Comparison of ENCODE assay signal across 18 cellular contexts in genomic region chr11:102120437-102120935, GRCh38. TPM values are rescaled to one million over a fixed set of nuclear protein-coding genes. Genes with fewer than 3 reads are reported as not detected.
DNase-seq lines count a peak whose midpoint lies in the region; ATAC-seq and TF ChIP-seq lines count a peak whose summit lies in the region.
"Had no signal": no experiment of that assay in that cellular context is flagged by ENCODE, and none has a peak within 500 bp of the region (broad histone marks: within the 10 kb centered on the region; RNA-seq: fewer than 3 reads in every experiment).

No MANE protein-coding gene starts in this region.

- TF ChIP-seq CTCF in Caco-2 (IDR thresholded peaks at IDR 0.05; ENCODE audit: insufficient read depth in 1 of 2, low read depth in 1 of 2, low read length in 1 of 2, severe bottlenecking in 1 of 2, unreplicated experiment in 1 of 2) (peak in 1 of 2 experiments; percentile 2), OCI-LY7 (conservative IDR thresholded peaks at IDR 0.05; ENCODE audit: low read length) (0 out of 2 replicates have a peak, but pooled peaks have one; percentile 10), endodermal cell (conservative IDR thresholded peaks at IDR 0.05) (no peak), nephron progenitor cell (IDR thresholded peaks at IDR 0.05) (no peak), esophagus muscularis mucosa (IDR thresholded peaks at IDR 0.05) (no peak)

- H3K27ac ChIP-seq in OCI-LY7 (ENCODE audit: low read depth, low read length, poor library complexity, severe bottlenecking) (no peak overlapping the region), endodermal cell (ENCODE audit: low read depth, low read length) (peak overlapping the region; percentile 65), esophagus muscularis mucosa (replicated peaks in 1 of 4) (no peak overlapping the region)
- H3K27ac ChIP-seq: parathyroid adenoma, RWPE1 had no signal

- POLR2A ChIA-PET in Caco-2 (lab: Charles Lee) (no interaction called here), OCI-LY7 (lab: Charles Lee) (no interaction called here)

- H3K4me3 ChIP-seq in Caco-2 (ENCODE audit: low read depth, low read length) = no peak overlapping the region
- H3K4me3 ChIP-seq in OCI-LY7 (ENCODE audit: low read depth, low read length, poor library complexity, severe bottlenecking) = no peak overlapping the region
- peak overlapping the region; percentile 76 for H3K4me3 ChIP-seq in endodermal cell (ENCODE audit: low read length)
- H3K4me3 ChIP-seq in esophagus muscularis mucosa = no peak overlapping the region

- H3K4me1 ChIP-seq in Caco-2 (peaks cover 60% of the 10 kb centered on the region), OCI-LY7 (ENCODE audit: insufficient read depth, low read length, poor library complexity, severe bottlenecking) (no peaks in the 10 kb centered on the region), endodermal cell (ENCODE audit: control insufficient read depth, insufficient read depth, low read length) (peaks cover 26% of the 10 kb centered on the region), esophagus muscularis mucosa (peaks cover 31 to 81% (median 58%) of the 10 kb centered on the region in 4 donors)
- H3K4me1 ChIP-seq: parathyroid adenoma had no signal

- no peaks in the 10 kb centered on the region for H4K20me1 ChIP-seq in OCI-LY7 (ENCODE audit: insufficient read depth, low read length)

- intact Hi-C loops in Caco-2 (cut with micrococcal nuclease; ENCODE audit: unreplicated experiment) (loop anchor here (1.0 to 2.0 kb wide), 4 partner anchors 9 to 109 kb away; no protein-coding TSS in a partner anchor), OCI-LY7 (cut with micrococcal nuclease; ENCODE audit: unreplicated experiment) (no loop called here), esophagus muscularis mucosa (cut with DNase I) (no loop called here)

- H3K9me3 ChIP-seq in Caco-2 (0 out of 2 replicates have a peak, but pooled peaks cover 3% of the 10 kb centered on the region), OCI-LY7 (ENCODE audit: low read length) (no peaks in the 10 kb centered on the region), endodermal cell (ENCODE audit: control insufficient read depth, low read length) (peaks cover 35% of the 10 kb centered on the region), esophagus muscularis mucosa (no peaks in the 10 kb centered on the region)

- peaks cover 63% of the 10 kb centered on the region for H3K4me1 Mint-ChIP-seq in Caco-2 (ENCODE audit: low read depth, unreplicated experiment)
- H3K4me1 Mint-ChIP-seq in endodermal cell = peaks cover 53% of the 10 kb centered on the region
- peaks cover 63% of the 10 kb centered on the region for H3K4me1 Mint-ChIP-seq in nephron progenitor cell
- peaks cover 2% of the 10 kb centered on the region for H3K4me1 Mint-ChIP-seq in activated CD8-positive, alpha-beta memory T cell treated with anti-CD3 and anti-CD28 coated beads, Interleukin-2, amount 10 ng/mL, durations not matched to agents 7 days and 5 days

- H3K9me3 Mint-ChIP-seq in Caco-2 (ENCODE audit: unreplicated experiment) (peaks cover 12% of the 10 kb centered on the region), endodermal cell (peaks cover 36% of the 10 kb centered on the region), nephron progenitor cell (peaks cover 41% of the 10 kb centered on the region)
- H3K9me3 Mint-ChIP-seq in activated CD8-positive, alpha-beta memory T cell treated with anti-CD3 and anti-CD28 coated beads, Interleukin-2, amount 10 ng/mL, durations not matched to agents 7 days and 5 days (ENCODE audit: low read depth) = no peaks in the 10 kb centered on the region
- H3K9me3 Mint-ChIP-seq: activated CD8-positive, alpha-beta T cell treated with anti-CD3 and anti-CD28 coated beads for 36 hours; T-helper 2 cell treated with Interferon-gamma antibody and Interleukin-4, amounts not matched to agents 5 μg/mL and 100 μg/mL, for 36 hours had no signal

- WGBS in endodermal cell (ENCODE audit: insufficient coverage in 1 of 2, insufficient read length in 1 of 2), 2 experiments = 66 to 93% methylated on average over 2 to 3 of the region's 3 CpGs
- 44% methylated on average over 3 of the region's 3 CpGs for WGBS in esophagus muscularis mucosa

- no peaks in the 10 kb centered on the region for H3K27me3 ChIP-seq in Caco-2 (replicated peaks; ENCODE audit: control insufficient read depth, insufficient read depth, low read length)
- no peaks in the 10 kb centered on the region for H3K27me3 ChIP-seq in endodermal cell (ENCODE audit: control insufficient read depth, insufficient read depth, low read length, poor library complexity, severe bottlenecking)
- no peaks in the 10 kb centered on the region for H3K27me3 ChIP-seq in esophagus muscularis mucosa

- H3K9me2 ChIP-seq in OCI-LY7 (ENCODE audit: insufficient read depth, low read length) = no peaks in the 10 kb centered on the region

- H3K27ac Mint-ChIP-seq in Caco-2 (ENCODE audit: unreplicated experiment) (peak overlapping the region; percentile 73), endodermal cell (peak overlapping the region; percentile 64), nephron progenitor cell (peak overlapping the region; percentile 98)
- no peak overlapping the region for H3K27ac Mint-ChIP-seq in activated CD8-positive, alpha-beta memory T cell treated with anti-CD3 and anti-CD28 coated beads, Interleukin-2, amount 10 ng/mL, durations not matched to agents 7 days and 5 days
- H3K27ac Mint-ChIP-seq: activated CD8-positive, alpha-beta T cell treated with anti-CD3 and anti-CD28 coated beads for 36 hours; T-helper 2 cell treated with Interferon-gamma antibody and Interleukin-4, amounts not matched to agents 5 μg/mL and 100 μg/mL, for 36 hours had no signal

- H3K27me3 Mint-ChIP-seq in Caco-2 (ENCODE audit: insufficient read depth, unreplicated experiment) = no peaks in the 10 kb centered on the region
- no peaks in the 10 kb centered on the region for H3K27me3 Mint-ChIP-seq in endodermal cell (ENCODE audit: insufficient read depth)
- peaks cover 4% of the 10 kb centered on the region for H3K27me3 Mint-ChIP-seq in nephron progenitor cell (ENCODE audit: low read depth, poor library complexity)
- peaks cover 28% of the 10 kb centered on the region for H3K27me3 Mint-ChIP-seq in activated CD8-positive, alpha-beta memory T cell treated with anti-CD3 and anti-CD28 coated beads, Interleukin-2, amount 10 ng/mL, durations not matched to agents 7 days and 5 days

- no peak for TF ChIP-seq EP300 in esophagus muscularis mucosa (IDR thresholded peaks at IDR 0.05)

- no peak for TF ChIP-seq POLR2A in esophagus muscularis mucosa (IDR thresholded peaks at IDR 0.05; ENCODE audit: low read depth)

- 0 out of 2 replicates have a peak, but pooled peaks cover 2% of the 10 kb centered on the region for H3K36me3 ChIP-seq in Caco-2 (ENCODE audit: control insufficient read depth, insufficient read depth, low read length)
- no peaks in the 10 kb centered on the region for H3K36me3 ChIP-seq in OCI-LY7 (ENCODE audit: insufficient read depth, low read length)
- H3K36me3 ChIP-seq in endodermal cell (ENCODE audit: control insufficient read depth, insufficient read depth, low read length) = peaks cover 59% of the 10 kb centered on the region
- H3K36me3 ChIP-seq in esophagus muscularis mucosa = peaks cover 0 to 9% (median 3%) of the 10 kb centered on the region in 4 donors

- CTCF ChIA-PET in Caco-2 (lab: Charles Lee) = interaction anchor here (0.6 to 1.5 kb wide), 4 partner anchors 148 to 254 kb away, joined by 3 to 4 read pairs (median 3); partner anchors contain the start of gene CEP126
- CTCF ChIA-PET in OCI-LY7 (lab: Charles Lee; ENCODE audit: unreplicated experiment) = no interaction called here
- CTCF ChIA-PET in activated CD8-positive, alpha-beta memory T cell treated with anti-CD3 and anti-CD28 coated beads, Interleukin-2, amount 10 ng/mL, durations not matched to agents 7 days and 5 days (lab: Charles Lee) = no interaction called here

- H3K4me3 Mint-ChIP-seq in Caco-2 (ENCODE audit: unreplicated experiment) = peak overlapping the region; percentile 41
- peak overlapping the region; percentile 5 for H3K4me3 Mint-ChIP-seq in endodermal cell
- peak overlapping the region; percentile 71 for H3K4me3 Mint-ChIP-seq in nephron progenitor cell
- H3K4me3 Mint-ChIP-seq in activated CD8-positive, alpha-beta memory T cell treated with anti-CD3 and anti-CD28 coated beads, Interleukin-2, amount 10 ng/mL, durations not matched to agents 7 days and 5 days = no peak overlapping the region
- H3K4me3 Mint-ChIP-seq: activated CD8-positive, alpha-beta T cell treated with anti-CD3 and anti-CD28 coated beads for 36 hours; T-helper 2 cell treated with Interferon-gamma antibody and Interleukin-4, amounts not matched to agents 5 μg/mL and 100 μg/mL, for 36 hours had no signal

- peak in 1 of 2 experiments; percentile 62 for DNase-seq in Caco-2
- no peak for DNase-seq in OCI-LY7 (ENCODE audit: low spot score)
- no peak for DNase-seq in endodermal cell
- DNase-seq in nephron progenitor cell = no peak
- no peak for DNase-seq in HPDE6-E6E7 (ENCODE audit: extremely low spot score)
- no peak for DNase-seq in esophagus muscularis mucosa (ENCODE audit: extremely low spot score)
- DNase-seq in activated CD8-positive, alpha-beta memory T cell treated with anti-CD3 and anti-CD28 coated beads, Interleukin-2, amount 10 ng/mL, durations not matched to agents 7 days and 5 days = no peak
- DNase-seq: activated CD8-positive, alpha-beta T cell treated with anti-CD3 and anti-CD28 coated beads for 36 hours; activated naive CD4-positive, alpha-beta T cell; AML-193; cerebellar nuclear complex; DMS79 treated with DMSO at 0.1 percent for 48 hours; GOT3; left ventricle myocardium superior had no signal

- BruUV-seq in Caco-2 (replicated peaks; lab: Mats Ljungman, UMichigan) (no TSS peak), OCI-LY7 (replicated peaks; lab: Mats Ljungman, UMichigan) (no TSS peak)

- no peak for ATAC-seq in GM19324 (IDR thresholded peaks at IDR 0.05; ENCODE audit: low FRiP score, unreplicated experiment)
- ATAC-seq in activated CD8-positive, alpha-beta memory T cell treated with anti-CD3 and anti-CD28 coated beads, Interleukin-2, amount 10 ng/mL, durations not matched to agents 7 days and 5 days = no peak
- ATAC-seq: activated CD8-positive, alpha-beta T cell treated with anti-CD3 and anti-CD28 coated beads for 36 hours; left ventricle myocardium superior had no signal

- H2AFZ ChIP-seq in OCI-LY7 (ENCODE audit: low read length) = no peak overlapping the region
- H2AFZ ChIP-seq: parathyroid adenoma had no signal

- no peak overlapping the region for H3K9ac ChIP-seq in endodermal cell (ENCODE audit: extremely low read depth, low read length, poor library complexity, severe bottlenecking)
- H3K9ac ChIP-seq: parathyroid adenoma had no signal

- H3K79me2 ChIP-seq in OCI-LY7 (ENCODE audit: insufficient read depth, low read depth, low read length) = no peaks in the 10 kb centered on the region

- H3K36me3 Mint-ChIP-seq in Caco-2 (ENCODE audit: insufficient read depth, unreplicated experiment) = peaks cover 76% of the 10 kb centered on the region
- H3K36me3 Mint-ChIP-seq in endodermal cell (ENCODE audit: low read depth) = peaks cover 56% of the 10 kb centered on the region
- H3K36me3 Mint-ChIP-seq in nephron progenitor cell (ENCODE audit: low read depth) = peaks cover 58% of the 10 kb centered on the region
- H3K36me3 Mint-ChIP-seq in activated CD8-positive, alpha-beta memory T cell treated with anti-CD3 and anti-CD28 coated beads, Interleukin-2, amount 10 ng/mL, durations not matched to agents 7 days and 5 days = no peaks in the 10 kb centered on the region

- H3K4me2 ChIP-seq in OCI-LY7 (ENCODE audit: low read length) = no peak overlapping the region

RNA-seq across cellular contexts. Expression of gene YAP1, which starts 10.2 kb away (rescaled TPM):
- 207 and 227 TPM in 2 replicates for total RNA-seq in Caco-2 (2022)
- not detected in 2 replicates for total RNA-seq in OCI-LY7 (2014; rRNA removed; shearing (Covaris generic))
- total RNA-seq in OCI-LY7 (2022) = 0.11 TPM in 1 of 2 replicates, not detected in the other
- 100 to 1,000 TPM; 224 to 228 TPM for total RNA-seq in endodermal cell
- 132 TPM for polyA plus RNA-seq in endodermal cell (2013, experiment 1 of 2)
- 122 TPM for polyA plus RNA-seq in endodermal cell (2013, experiment 2 of 2)
- 100 to 1,000 TPM; 220 to 343 (median 275) TPM for total RNA-seq in esophagus muscularis mucosa
- under 1 TPM in 1 of 2 experiments, not detected in 1; 0.09 TPM for total RNA-seq in activated CD8-positive, alpha-beta memory T cell treated with anti-CD3 and anti-CD28 coated beads, Interleukin-2, amount 10 ng/mL, durations not matched to agents 7 days and 5 days
- total RNA-seq: activated CD8-positive, alpha-beta T cell treated with anti-CD3 and anti-CD28 coated beads for 36 hours had no signal

Comparison
In these comparisons a context has a peak if more than half of its experiments do, and no peak if none do; other contexts are left out.
1. RNA of gene YAP1, which starts 10.2 kb away (total RNA-seq): 220 to 343 TPM in esophagus muscularis mucosa, 224 to 228 TPM in endodermal cell and 207 to 227 TPM in Caco-2; 0.09 TPM in activated CD8-positive, alpha-beta memory T cell treated with anti-CD3 and anti-CD28 coated beads, Interleukin-2, amount 10 ng/mL, durations not matched to agents 7 days and 5 days and 0.11 TPM in OCI-LY7; every median in the first group is over 100 times any median in the second.